Comparison of ENCODE assay signal across 14 cellular contexts in genomic region chr13:76314495-76314894, GRCh38.
A peak's percentile ranks its signal among the peaks of the same experiment; 100 is the strongest.
DNase-seq lines count a peak whose midpoint lies in the region; TF ChIP-seq lines count a peak whose summit lies in the region.
"Had no signal": no experiment of that assay in that cellular context is flagged by ENCODE, and none has a peak within 500 bp of the region (broad histone marks: within the 10 kb centered on the region; RNA-seq: fewer than 3 reads in every experiment).

No MANE protein-coding gene starts in this region.

- H3K36me3 ChIP-seq in Caco-2 (ENCODE audit: control insufficient read depth, insufficient read depth, low read length) = no peaks in the 10 kb centered on the region
- no peaks in the 10 kb centered on the region for H3K36me3 ChIP-seq in neural progenitor cell
- H3K36me3 ChIP-seq: BLaER1 had no signal

- H3F3A ChIP-seq in neural progenitor cell (ENCODE audit: low read depth) = peaks cover 2% of the 10 kb centered on the region

- H3K9me3 ChIP-seq in Caco-2 (no peaks in the 10 kb centered on the region), neural progenitor cell (ENCODE audit: low read depth) (no peaks in the 10 kb centered on the region)
- H3K9me3 ChIP-seq: BLaER1 had no signal

- H2AFZ ChIP-seq in neural progenitor cell (replicated peaks) = peak overlapping the region; percentile 36

- DNase-seq in Caco-2 (no peak), OCI-M1 (lab: John Stamatoyannopoulos, UW) (peak; percentile 89), erythroblast (lab: John Stamatoyannopoulos, UW) (peak; percentile 2 to 3), neural progenitor cell (ENCODE audit: low spot score) (no peak), DMS 273 treated with DMSO at 0.1 percent for 48 hours (lab: John Stamatoyannopoulos, UW) (no peak), DMS79 treated with DMSO at 0.1 percent for 48 hours (lab: John Stamatoyannopoulos, UW) (no peak)
- no peak for DNase-seq in activated T-cell treated with anti-CD3 and anti-CD28 coated beads, Interleukin-2, amount 50 U/mL, for 24 hours
- DNase-seq: 8988T, AML-193, Calu3, DND-41, GDM1 had no signal

- no peak overlapping the region for H3K4me3 Mint-ChIP-seq in Caco-2 (ENCODE audit: unreplicated experiment)
- H3K4me3 Mint-ChIP-seq in neural progenitor cell = no peak overlapping the region
- H3K4me3 Mint-ChIP-seq in activated T-cell treated with anti-CD3 and anti-CD28 coated beads, Interleukin-2, amount 50 U/mL, for 24 hours = no peak overlapping the region

- H3K36me3 Mint-ChIP-seq in Caco-2 (ENCODE audit: insufficient read depth, unreplicated experiment) (no peaks in the 10 kb centered on the region), neural progenitor cell (no peaks in the 10 kb centered on the region)
- no peaks in the 10 kb centered on the region for H3K36me3 Mint-ChIP-seq in activated T-cell treated with anti-CD3 and anti-CD28 coated beads, Interleukin-2, amount 50 U/mL, for 24 hours (ENCODE audit: low read depth)

- no peak for TF ChIP-seq POLR2A in erythroblast (IDR thresholded peaks at IDR 0.05; ENCODE audit: low read length)

- no peak overlapping the region for H3K4me2 ChIP-seq in neural progenitor cell
- H3K4me2 ChIP-seq: BLaER1 had no signal

- TF ChIP-seq CTCF in Caco-2 (IDR thresholded peaks at IDR 0.05; ENCODE audit: insufficient read depth in 1 of 2, low read depth in 1 of 2, low read length in 1 of 2, severe bottlenecking in 1 of 2, unreplicated experiment in 1 of 2) (no peak), neural progenitor cell (IDR thresholded peaks at IDR 0.05) (no peak)

- no peaks in the 10 kb centered on the region for H3K4me1 ChIP-seq in Caco-2
- H3K4me1 ChIP-seq in neural progenitor cell = no peaks in the 10 kb centered on the region
- H3K4me1 ChIP-seq: BLaER1 had no signal

- no peaks in the 10 kb centered on the region for H3K27me3 Mint-ChIP-seq in Caco-2 (ENCODE audit: insufficient read depth, unreplicated experiment)
- no peaks in the 10 kb centered on the region for H3K27me3 Mint-ChIP-seq in neural progenitor cell (ENCODE audit: insufficient read depth, low read depth)
- no peaks in the 10 kb centered on the region for H3K27me3 Mint-ChIP-seq in activated T-cell treated with anti-CD3 and anti-CD28 coated beads, Interleukin-2, amount 50 U/mL, for 24 hours

- intact Hi-C loops in Caco-2 (cut with micrococcal nuclease; ENCODE audit: unreplicated experiment) = no loop called here

- H3K9me3 Mint-ChIP-seq in Caco-2 (ENCODE audit: unreplicated experiment) = no peaks in the 10 kb centered on the region
- H3K9me3 Mint-ChIP-seq in neural progenitor cell = no peaks in the 10 kb centered on the region
- H3K9me3 Mint-ChIP-seq in activated T-cell treated with anti-CD3 and anti-CD28 coated beads, Interleukin-2, amount 50 U/mL, for 24 hours = no peaks in the 10 kb centered on the region

- CTCF ChIA-PET in Caco-2 (lab: Charles Lee) = no interaction called here

- no peaks in the 10 kb centered on the region for H3K79me2 ChIP-seq in neural progenitor cell (ENCODE audit: low read depth)

- H3K27me3 ChIP-seq in Caco-2 (replicated peaks; ENCODE audit: control insufficient read depth, insufficient read depth, low read length) = no peaks in the 10 kb centered on the region
- H3K27me3 ChIP-seq in neural progenitor cell = no peaks in the 10 kb centered on the region
- H3K27me3 ChIP-seq: BLaER1 had no signal

- POLR2A ChIA-PET in Caco-2 (lab: Charles Lee) = no interaction called here

- H3K4me1 Mint-ChIP-seq in Caco-2 (ENCODE audit: low read depth, unreplicated experiment) = no peaks in the 10 kb centered on the region
- H3K4me1 Mint-ChIP-seq in neural progenitor cell = no peaks in the 10 kb centered on the region
- no peaks in the 10 kb centered on the region for H3K4me1 Mint-ChIP-seq in activated T-cell treated with anti-CD3 and anti-CD28 coated beads, Interleukin-2, amount 50 U/mL, for 24 hours (ENCODE audit: low read depth)

- no peak overlapping the region for H3K27ac ChIP-seq in neural progenitor cell
- H3K27ac ChIP-seq: BLaER1, HL-60 had no signal

- H3K9ac ChIP-seq in neural progenitor cell = no peak overlapping the region
- H3K9ac ChIP-seq: BLaER1 had no signal

- H3K27ac Mint-ChIP-seq in Caco-2 (ENCODE audit: unreplicated experiment) (peak overlapping the region; percentile 12), neural progenitor cell (no peak overlapping the region)
- no peak overlapping the region for H3K27ac Mint-ChIP-seq in activated T-cell treated with anti-CD3 and anti-CD28 coated beads, Interleukin-2, amount 50 U/mL, for 24 hours

- H4K20me1 ChIP-seq in neural progenitor cell (ENCODE audit: low read depth) = no peaks in the 10 kb centered on the region
- H4K20me1 ChIP-seq: BLaER1 had no signal

- H3K4me3 ChIP-seq in Caco-2 (ENCODE audit: low read depth, low read length) (no peak overlapping the region), neural progenitor cell (no peak overlapping the region)
- H3K4me3 ChIP-seq: BLaER1 had no signal

- BruUV-seq in Caco-2 (replicated peaks; lab: Mats Ljungman, UMichigan) = no TSS peak

Comparison
In these comparisons a context has a peak if more than half of its experiments do, and no peak if none do; other contexts are left out.
1. DNase-seq: peak in OCI-M1 (single experiment) and erythroblast (2 of 2); none in Caco-2 (0 of 2), neural progenitor cell (single experiment), activated T-cell treated with anti-CD3 and anti-CD28 coated beads, Interleukin-2, amount 50 U/mL, for 24 hours (single experiment), DMS 273 treated with DMSO at 0.1 percent for 48 hours (single experiment) and DMS79 treated with DMSO at 0.1 percent for 48 hours (single experiment).